ENCODE assay signal across 28 cellular contexts in the genomic region with DNA sequence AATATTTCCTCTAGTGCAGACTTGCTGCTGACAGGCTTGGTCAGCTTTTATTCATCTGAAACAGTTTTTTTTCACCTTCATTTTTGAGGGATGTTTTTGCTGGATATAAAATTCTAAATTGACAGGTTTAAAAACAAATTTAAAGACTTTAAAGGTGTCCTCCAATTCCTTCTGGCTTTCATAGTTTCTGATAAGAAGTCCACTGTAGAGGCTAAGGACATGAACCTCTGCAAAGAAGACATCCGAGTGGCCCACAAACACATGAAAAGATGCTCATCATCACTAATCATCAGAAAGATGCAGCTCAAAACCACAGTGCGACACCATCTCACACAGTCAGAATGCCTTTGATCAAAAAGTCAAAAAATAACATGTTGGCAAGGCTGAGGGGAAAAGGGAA.
"Had no signal": no experiment of that assay in that cellular context is flagged by ENCODE, and none has a peak within 500 bp of the region (broad histone marks: within the 10 kb centered on the region; RNA-seq: fewer than 3 reads in every experiment).

No MANE protein-coding gene starts in this region.

- FAIRE-seq: endometrium, islet of Langerhans, keratinocyte had no signal

- H3K4me1 Mint-ChIP-seq: endodermal cell; mesothelial cell of epicardium; naive thymus-derived CD4-positive, alpha-beta T cell; natural killer cell had no signal

- DNase-seq: cortex of kidney; effector CD8-positive, alpha-beta T cell; effector memory CD8-positive, alpha-beta T cell; endodermal cell; erythroblast; esophagus squamous epithelium; foreskin fibroblast; foreskin melanocyte; gastrocnemius medialis; glutamatergic neuron; head of caudate nucleus; heart right ventricle; hippocampal formation; left cardiac atrium; left lung; left ventricle myocardium superior; lower lobe of right lung; mesenchymal stem cell; mucosa of descending colon; naive thymus-derived CD4-positive, alpha-beta T cell; natural killer cell had no signal

- H3K36me3 ChIP-seq: esophagus squamous epithelium, gastrocnemius medialis, heart right ventricle, left lung, lower lobe of right lung had no signal

- H3K36me3 Mint-ChIP-seq: mesothelial cell of epicardium; naive thymus-derived CD4-positive, alpha-beta T cell; natural killer cell had no signal

- H3K27ac ChIP-seq: epithelial cell of prostate, esophagus squamous epithelium, gastrocnemius medialis, heart right ventricle, left lung, lower lobe of right lung had no signal

- H3K4me3 ChIP-seq: esophagus squamous epithelium, gastrocnemius medialis, heart right ventricle, left lung, lower lobe of right lung, mucosa of descending colon had no signal

- H3K4me3 Mint-ChIP-seq: dendritic cell treated with granulocyte-macrophage colony-stimulating factor and Interleukin-4, amounts not matched to agents 40 ng/mL and 50 ng/mL, for 4 days; effector memory CD8-positive, alpha-beta T cell; endodermal cell; mesothelial cell of epicardium; naive thymus-derived CD4-positive, alpha-beta T cell; natural killer cell had no signal

- H3K9me3 Mint-ChIP-seq: effector memory CD8-positive, alpha-beta T cell; natural killer cell had no signal

- H3K9me3 ChIP-seq: esophagus squamous epithelium, gastrocnemius medialis, heart right ventricle, left lung, lower lobe of right lung, mucosa of descending colon had no signal

- ATAC-seq: effector memory CD8-positive, alpha-beta T cell; esophagus mucosa; gastrocnemius medialis; heart right ventricle; left cardiac atrium; left lung; left ventricle myocardium superior; lower lobe of right lung; mucosa of descending colon; naive thymus-derived CD4-positive, alpha-beta T cell; natural killer cell had no signal

- H3K27ac Mint-ChIP-seq: dendritic cell treated with granulocyte-macrophage colony-stimulating factor and Interleukin-4, amounts not matched to agents 40 ng/mL and 50 ng/mL, for 4 days; effector memory CD8-positive, alpha-beta T cell; endodermal cell; mesothelial cell of epicardium; naive thymus-derived CD4-positive, alpha-beta T cell; natural killer cell had no signal

- H3K4me1 ChIP-seq: esophagus squamous epithelium, gastrocnemius medialis, heart right ventricle, left lung, lower lobe of right lung had no signal

- H3K27me3 ChIP-seq: esophagus squamous epithelium, gastrocnemius medialis, heart right ventricle, left lung had no signal

- H3K27me3 Mint-ChIP-seq: dendritic cell treated with granulocyte-macrophage colony-stimulating factor and Interleukin-4, amounts not matched to agents 40 ng/mL and 50 ng/mL, for 4 days; effector memory CD8-positive, alpha-beta T cell had no signal
